Comparison of ENCODE assay signal across 1 cellular context in the genomic region with DNA sequence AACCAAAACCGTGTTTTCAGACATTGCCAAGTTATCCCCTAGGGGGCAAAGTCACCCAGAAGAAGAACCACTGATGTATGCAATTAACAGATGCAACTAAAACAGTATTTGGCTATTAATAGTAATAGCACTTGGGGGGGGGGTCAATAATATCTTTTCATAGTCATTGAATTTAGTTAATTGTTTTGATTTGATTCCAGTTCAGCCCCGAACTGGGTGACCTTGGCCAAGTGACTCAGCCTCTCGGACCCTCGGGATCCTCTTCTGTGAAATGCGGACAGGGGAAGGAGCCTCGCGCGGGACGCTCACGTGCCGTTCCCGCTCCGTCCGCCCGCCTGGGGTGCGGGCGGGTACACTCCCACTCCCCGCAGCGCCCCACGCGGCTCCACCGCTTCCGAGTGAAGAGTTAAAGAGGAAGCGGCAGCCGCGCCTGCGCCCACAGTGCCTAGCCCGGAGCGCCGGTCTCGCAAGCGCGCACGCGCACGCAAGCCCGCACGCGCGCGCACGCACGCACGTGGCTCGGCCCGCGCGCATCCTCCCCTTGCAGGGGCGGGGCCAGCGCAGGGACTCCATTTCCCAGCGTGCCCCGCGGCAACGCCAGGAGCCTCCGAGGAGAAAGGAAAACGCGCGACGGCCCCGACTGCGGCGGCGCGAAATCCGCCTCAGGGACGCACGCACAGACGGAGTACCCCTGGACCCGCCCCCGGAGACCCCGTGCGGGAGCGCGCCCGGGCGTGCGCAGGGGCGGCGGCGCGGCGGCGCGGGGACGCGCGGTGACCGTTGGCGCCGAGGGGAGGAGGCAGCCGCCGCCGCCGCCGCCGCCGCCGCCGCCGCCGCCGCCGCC.
TF ChIP-seq lines count a peak whose summit lies in the region.

A gene (plus strand): TSS at position 769 of the 844 bp plus-strand sequence. CDS start 188 bp downstream, outside the sequence.

TF ChIP-seq in SK-N-SH treated with all-trans-retinoic acid at 6 μM for 48 hours, 23 proteins besides CTCF, POLR2A, EP300 and RAD21 (continued from another document):
- TF ChIP-seq, protein P1, sequence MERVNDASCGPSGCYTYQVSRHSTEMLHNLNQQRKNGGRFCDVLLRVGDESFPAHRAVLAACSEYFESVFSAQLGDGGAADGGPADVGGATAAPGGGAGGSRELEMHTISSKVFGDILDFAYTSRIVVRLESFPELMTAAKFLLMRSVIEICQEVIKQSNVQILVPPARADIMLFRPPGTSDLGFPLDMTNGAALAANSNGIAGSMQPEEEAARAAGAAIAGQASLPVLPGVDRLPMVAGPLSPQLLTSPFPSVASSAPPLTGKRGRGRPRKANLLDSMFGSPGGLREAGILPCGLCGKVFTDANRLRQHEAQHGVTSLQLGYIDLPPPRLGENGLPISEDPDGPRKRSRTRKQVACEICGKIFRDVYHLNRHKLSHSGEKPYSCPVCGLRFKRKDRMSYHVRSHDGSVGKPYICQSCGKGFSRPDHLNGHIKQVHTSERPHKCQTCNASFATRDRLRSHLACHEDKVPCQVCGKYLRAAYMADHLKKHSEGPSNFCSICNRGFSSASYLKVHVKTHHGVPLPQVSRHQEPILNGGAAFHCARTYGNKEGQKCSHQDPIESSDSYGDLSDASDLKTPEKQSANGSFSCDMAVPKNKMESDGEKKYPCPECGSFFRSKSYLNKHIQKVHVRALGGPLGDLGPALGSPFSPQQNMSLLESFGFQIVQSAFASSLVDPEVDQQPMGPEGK (CRISPR knock-in tag; IDR thresholded peaks at IDR 0.05; ENCODE audit: borderline replicate concordance): 0 out of 2 replicates have a peak, but pooled peaks have one; percentile 58
- TF ChIP-seq SNAI2 (CRISPR knock-in tag; IDR thresholded peaks at IDR 0.05) (peak; percentile 61; the same call in 1 of the 2 replicates), TCF4 (CRISPR knock-in tag; IDR thresholded peaks at IDR 0.05; ENCODE audit: borderline replicate concordance) (no peak), ZC3H10 (CRISPR knock-in tag; IDR thresholded peaks at IDR 0.05) (no peak), ZNF565 (CRISPR knock-in tag; conservative IDR thresholded peaks at IDR 0.05; ENCODE audit: low read depth) (no peak), ZFP30 (CRISPR knock-in tag; IDR thresholded peaks at IDR 0.05) (no peak), RARB (CRISPR knock-in tag; IDR thresholded peaks at IDR 0.05) (no peak)
- TF ChIP-seq, protein P2, sequence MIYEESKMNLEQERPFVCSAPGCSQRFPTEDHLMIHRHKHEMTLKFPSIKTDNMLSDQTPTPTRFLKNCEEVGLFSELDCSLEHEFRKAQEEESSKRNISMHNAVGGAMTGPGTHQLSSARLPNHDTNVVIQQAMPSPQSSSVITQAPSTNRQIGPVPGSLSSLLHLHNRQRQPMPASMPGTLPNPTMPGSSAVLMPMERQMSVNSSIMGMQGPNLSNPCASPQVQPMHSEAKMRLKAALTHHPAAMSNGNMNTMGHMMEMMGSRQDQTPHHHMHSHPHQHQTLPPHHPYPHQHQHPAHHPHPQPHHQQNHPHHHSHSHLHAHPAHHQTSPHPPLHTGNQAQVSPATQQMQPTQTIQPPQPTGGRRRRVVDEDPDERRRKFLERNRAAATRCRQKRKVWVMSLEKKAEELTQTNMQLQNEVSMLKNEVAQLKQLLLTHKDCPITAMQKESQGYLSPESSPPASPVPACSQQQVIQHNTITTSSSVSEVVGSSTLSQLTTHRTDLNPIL (CRISPR knock-in tag; IDR thresholded peaks at IDR 0.05; ENCODE audit: low read depth): no peak
